In genomic region chr7:102125127-102125561, GRCh38 we compare ENCODE assay signal across 1 cellular context.
TF ChIP-seq lines count a peak whose summit lies in the region.

No MANE protein-coding gene starts in this region.

TF ChIP-seq in GM12878, 131 proteins besides CTCF, POLR2A, EP300 and RAD21 (continued from another document):
- TF ChIP-seq, protein P1, sequence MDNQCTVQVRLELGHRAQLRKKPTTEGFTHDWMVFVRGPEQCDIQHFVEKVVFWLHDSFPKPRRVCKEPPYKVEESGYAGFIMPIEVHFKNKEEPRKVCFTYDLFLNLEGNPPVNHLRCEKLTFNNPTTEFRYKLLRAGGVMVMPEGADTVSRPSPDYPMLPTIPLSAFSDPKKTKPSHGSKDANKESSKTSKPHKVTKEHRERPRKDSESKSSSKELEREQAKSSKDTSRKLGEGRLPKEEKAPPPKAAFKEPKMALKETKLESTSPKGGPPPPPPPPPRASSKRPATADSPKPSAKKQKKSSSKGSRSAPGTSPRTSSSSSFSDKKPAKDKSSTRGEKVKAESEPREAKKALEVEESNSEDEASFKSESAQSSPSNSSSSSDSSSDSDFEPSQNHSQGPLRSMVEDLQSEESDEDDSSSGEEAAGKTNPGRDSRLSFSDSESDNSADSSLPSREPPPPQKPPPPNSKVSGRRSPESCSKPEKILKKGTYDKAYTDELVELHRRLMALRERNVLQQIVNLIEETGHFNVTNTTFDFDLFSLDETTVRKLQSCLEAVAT (IDR thresholded peaks at IDR 0.05): peak; percentile 62; the same call in 1 of the 2 replicates
- no peak for TF ChIP-seq IRF4 (IDR thresholded peaks at IDR 0.05; ENCODE audit: low read depth, low read length)
- TF ChIP-seq ZNF207 (IDR thresholded peaks at IDR 0.05; ENCODE audit: borderline replicate concordance): no peak
- TF ChIP-seq BHLHE40 (IDR thresholded peaks at IDR 0.05; ENCODE audit: borderline replicate concordance in 1 of 2, low read depth in 2 of 2, low read length in 1 of 2): peak in 1 of 2 experiments; percentile 8; a peak in 1 of 4 replicates
- peak; percentile 53 for TF ChIP-seq IKZF1 (conservative IDR thresholded peaks at IDR 0.05)
- no peak for TF ChIP-seq ZZZ3 (IDR thresholded peaks at IDR 0.05; ENCODE audit: control insufficient read depth, insufficient read length, low read depth)
- TF ChIP-seq POU2F2 (IDR thresholded peaks at IDR 0.05; ENCODE audit: borderline replicate concordance, low read depth, low read length): peak; percentile 89; the same call in 1 of the 3 replicates
- no peak for TF ChIP-seq SIX5 (IDR thresholded peaks at IDR 0.05; ENCODE audit: low read depth, low read length, severe bottlenecking)
- peak; percentile 11; the same call in 1 of the 2 replicates for TF ChIP-seq CREM (IDR thresholded peaks at IDR 0.05; ENCODE audit: low read depth)
- peak; percentile 17 for TF ChIP-seq MEF2B (IDR thresholded peaks at IDR 0.05; ENCODE audit: partially characterized antibody, poor library complexity, severe bottlenecking)
- no peak for TF ChIP-seq CBX3 (IDR thresholded peaks at IDR 0.05; ENCODE audit: borderline replicate concordance, low read depth)
- TF ChIP-seq NKRF (conservative IDR thresholded peaks at IDR 0.05): no peak
